In genomic region chr16:50547944-50548658, GRCh38 we compare ENCODE assay signal across 8 cellular contexts.
DNase-seq lines count a peak whose midpoint lies in the region; TF ChIP-seq lines count a peak whose summit lies in the region.

A gene with protein sequence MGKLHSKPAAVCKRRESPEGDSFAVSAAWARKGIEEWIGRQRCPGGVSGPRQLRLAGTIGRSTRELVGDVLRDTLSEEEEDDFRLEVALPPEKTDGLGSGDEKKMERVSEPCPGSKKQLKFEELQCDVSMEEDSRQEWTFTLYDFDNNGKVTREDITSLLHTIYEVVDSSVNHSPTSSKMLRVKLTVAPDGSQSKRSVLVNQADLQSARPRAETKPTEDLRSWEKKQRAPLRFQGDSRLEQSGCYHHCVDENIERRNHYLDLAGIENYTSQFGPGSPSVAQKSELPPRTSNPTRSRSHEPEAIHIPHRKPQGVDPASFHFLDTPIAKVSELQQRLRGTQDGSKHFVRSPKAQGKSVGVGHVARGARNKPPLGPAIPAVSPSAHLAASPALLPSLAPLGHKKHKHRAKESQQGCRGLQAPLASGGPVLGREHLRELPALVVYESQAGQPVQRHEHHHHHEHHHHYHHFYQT (plus strand): TSS chr16:50548396. CDS start chr16:50548554, 158 bp downstream.

- DNase-seq in GM10266 (ENCODE audit: extremely low spot score) (peak; percentile 95), HFF-Myc (ENCODE audit: extremely low read depth, low read depth) (no peak), NCI-H1092 treated with DMSO at 0.1 percent for 48 hours (lab: John Stamatoyannopoulos, UW) (peak; percentile 43), cerebellar cortex (ENCODE audit: low spot score) (peak; percentile 38), left kidney (ENCODE audit: low read depth, low spot score) (peak; percentile 89), GF-D8 (lab: John Stamatoyannopoulos, UW) (no peak)
- peak; percentile 73 for DNase-seq in activated CD4-positive, CD25-positive, alpha-beta regulatory T cell treated with anti-CD3 and anti-CD28 coated beads, Interleukin-2, amount 50 U/mL, for 72 hours
- DNase-seq in stimulated activated CD4-positive, alpha-beta T cell treated with anti-CD3 and anti-CD28 coated beads, Interleukin-2, amount 100 ng/mL, for 24 hours, result peak; percentile 76 to 77

- peak within 1 kb of the TSS; percentile 31 for H3K4me3 ChIP-seq in HFF-Myc (replicated peaks; ENCODE audit: low read depth, low read length)

- TF ChIP-seq CTCF in GM10266 (IDR thresholded peaks at IDR 0.05; ENCODE audit: control insufficient read depth, insufficient read depth, low read depth, missing control alignments) (no peak), HFF-Myc (IDR thresholded peaks at IDR 0.05; ENCODE audit: low read depth, low read length, missing control alignments) (no peak)

Comparison
In these comparisons a context has a peak if more than half of its experiments do, and no peak if none do; other contexts are left out.
1. DNase-seq: peak in GM10266 (single experiment), NCI-H1092 treated with DMSO at 0.1 percent for 48 hours (single experiment), activated CD4-positive, CD25-positive, alpha-beta regulatory T cell treated with anti-CD3 and anti-CD28 coated beads, Interleukin-2, amount 50 U/mL, for 72 hours (single experiment), cerebellar cortex (single experiment), left kidney (single experiment) and stimulated activated CD4-positive, alpha-beta T cell treated with anti-CD3 and anti-CD28 coated beads, Interleukin-2, amount 100 ng/mL, for 24 hours (2 of 2); none in HFF-Myc (single experiment) and GF-D8 (single experiment).